In genomic region chr12:10211101-10211974, GRCh38 we compare ENCODE assay signal across 9 cellular contexts. TPM values are rescaled to one million over a fixed set of nuclear protein-coding genes. Genes with fewer than 3 reads are reported as not detected.
DNase-seq lines count a peak whose midpoint lies in the region; ATAC-seq and TF ChIP-seq lines count a peak whose summit lies in the region.
"Had no signal": no experiment of that assay in that cellular context is flagged by ENCODE, and none has a peak within 500 bp of the region (broad histone marks: within the 10 kb centered on the region; RNA-seq: fewer than 3 reads in every experiment).

No MANE protein-coding gene starts in this region.

- no peaks in the 10 kb centered on the region for H3K27me3 ChIP-seq in ACC112 (ENCODE audit: insufficient read depth, low read length)
- no peaks in the 10 kb centered on the region for H3K27me3 ChIP-seq in Karpas-422 (ENCODE audit: low read length)
- H3K27me3 ChIP-seq in colonic mucosa = no peaks in the 10 kb centered on the region
- H3K27me3 ChIP-seq in neural progenitor cell = no peaks in the 10 kb centered on the region

- peaks cover 30% of the 10 kb centered on the region for H3F3A ChIP-seq in neural progenitor cell (ENCODE audit: low read depth)

- no peaks in the 10 kb centered on the region for H3K36me3 ChIP-seq in ACC112 (ENCODE audit: insufficient read depth, low read length)
- no peaks in the 10 kb centered on the region for H3K36me3 ChIP-seq in Karpas-422 (ENCODE audit: insufficient read depth, low read length)
- H3K36me3 ChIP-seq in colonic mucosa = no peaks in the 10 kb centered on the region
- H3K36me3 ChIP-seq in neural progenitor cell = no peaks in the 10 kb centered on the region

- no peaks in the 10 kb centered on the region for H4K20me1 ChIP-seq in Karpas-422 (ENCODE audit: insufficient read depth, low read depth, low read length)
- H4K20me1 ChIP-seq in neural progenitor cell (ENCODE audit: low read depth) = peaks cover 18% of the 10 kb centered on the region

- no peak overlapping the region for H3K9ac ChIP-seq in Karpas-422 (ENCODE audit: low read length)
- no peak overlapping the region for H3K9ac ChIP-seq in colonic mucosa (ENCODE audit: low read depth in 2 of 2, low read length in 2 of 2)
- H3K9ac ChIP-seq in neural progenitor cell = no peak overlapping the region

- H3K27ac ChIP-seq in ACC112 (ENCODE audit: low read depth, low read length) (peak overlapping the region; percentile 99), Karpas-422 (ENCODE audit: low read length) (no peak overlapping the region), colonic mucosa (peak overlapping the region; percentile 93), neural progenitor cell (no peak overlapping the region)

- H2AFZ ChIP-seq in ACC112 (ENCODE audit: low read length, unreplicated experiment) (no peak overlapping the region), Karpas-422 (ENCODE audit: low read length) (no peak overlapping the region), neural progenitor cell (replicated peaks) (no peak overlapping the region)

- no peak for ATAC-seq in GM21515 (IDR thresholded peaks at IDR 0.05; ENCODE audit: unreplicated experiment)

- no peaks in the 10 kb centered on the region for H3K9me3 ChIP-seq in Karpas-422 (ENCODE audit: low read length)
- no peaks in the 10 kb centered on the region for H3K9me3 ChIP-seq in colonic mucosa
- H3K9me3 ChIP-seq in neural progenitor cell (ENCODE audit: low read depth) = no peaks in the 10 kb centered on the region

- H3K79me2 ChIP-seq in ACC112 (ENCODE audit: control insufficient read depth, insufficient read depth, low read length, unreplicated experiment) (peaks cover 19% of the 10 kb centered on the region), Karpas-422 (ENCODE audit: low read length) (no peaks in the 10 kb centered on the region), neural progenitor cell (ENCODE audit: low read depth) (peaks cover 28% of the 10 kb centered on the region)

- peaks cover 9% of the 10 kb centered on the region for H3K27me3 Mint-ChIP-seq in neural progenitor cell (ENCODE audit: insufficient read depth, low read depth)

- peak overlapping the region; percentile 75 for H3K4me2 ChIP-seq in Karpas-422 (ENCODE audit: low read depth, low read length, poor library complexity, severe bottlenecking)
- no peak overlapping the region for H3K4me2 ChIP-seq in neural progenitor cell

- peak overlapping the region; percentile 95 for H3K4me3 Mint-ChIP-seq in neural progenitor cell

- no peaks in the 10 kb centered on the region for H3K9me2 ChIP-seq in Karpas-422 (replicated peaks; ENCODE audit: insufficient read depth, low read length)

- TF ChIP-seq CTCF in colonic mucosa (IDR thresholded peaks at IDR 0.05) (no peak), neural progenitor cell (IDR thresholded peaks at IDR 0.05) (no peak)

- no peak overlapping the region for H3K4me3 ChIP-seq in ACC112 (ENCODE audit: low read depth, low read length)
- H3K4me3 ChIP-seq in Karpas-422 (ENCODE audit: low read length) = no peak overlapping the region
- peak overlapping the region; percentile 64 for H3K4me3 ChIP-seq in colonic mucosa
- no peak overlapping the region for H3K4me3 ChIP-seq in neural progenitor cell

- no peaks in the 10 kb centered on the region for H3K9me3 Mint-ChIP-seq in neural progenitor cell
- H3K9me3 Mint-ChIP-seq: activated T-helper 2 cell treated with anti-CD3 and anti-CD28 coated beads, Interferon-gamma antibody, Interleukin-2, Interleukin-4, amounts not matched to agents 10 μg/mL and 5 μg/mL and 100 μg/mL, durations not matched to agents 14 hours and 24 hours and 36 hours had no signal

- intact Hi-C loops in colonic mucosa (cut with DNase I) = no loop called here

- DNase-seq in Karpas-422 (no peak), colonic mucosa (no peak), neural progenitor cell (ENCODE audit: low spot score) (no peak), NCI-H524 (lab: John Stamatoyannopoulos, UW) (no peak), mesenteric fat pad (ENCODE audit: low spot score) (no peak), NCI-H524 treated with DMSO at 0.1 percent for 48 hours (lab: John Stamatoyannopoulos, UW) (no peak)

- H3K4me1 Mint-ChIP-seq in neural progenitor cell = peaks cover 16% of the 10 kb centered on the region

- no peak overlapping the region for H3K27ac Mint-ChIP-seq in neural progenitor cell

- no peaks in the 10 kb centered on the region for H3K36me3 Mint-ChIP-seq in neural progenitor cell

- peaks cover 7% of the 10 kb centered on the region for H3K4me1 ChIP-seq in ACC112 (ENCODE audit: control insufficient read depth, insufficient read depth, low read length, unreplicated experiment)
- H3K4me1 ChIP-seq in Karpas-422 (ENCODE audit: low read length) = peaks cover 15% of the 10 kb centered on the region
- H3K4me1 ChIP-seq in colonic mucosa = peaks cover 8% of the 10 kb centered on the region
- peaks cover 7% of the 10 kb centered on the region for H3K4me1 ChIP-seq in neural progenitor cell

RNA-seq across cellular contexts. Expression of gene GABARAPL1, which starts 1.3 kb away (rescaled TPM):
- total RNA-seq in Karpas-422 (2014; rRNA removed; shearing (Covaris generic); ENCODE audit: low replicate concordance) = 0.56 and 0.90 TPM in 2 replicates
- 10 to 100 TPM; 12.8 to 42.8 TPM for total RNA-seq in colonic mucosa
- total RNA-seq in neural progenitor cell (ENCODE audit: low replicate concordance) = 38.9 and 39.3 TPM in 2 replicates
- total RNA-seq in mesenteric fat pad = 215 TPM

RNA-seq across cellular contexts. Expression of gene TMEM52B, which starts 32.5 kb away (rescaled TPM):
- not detected in 2 replicates for total RNA-seq in Karpas-422 (2014; rRNA removed; shearing (Covaris generic); ENCODE audit: low replicate concordance)
- total RNA-seq in colonic mucosa (not detected), neural progenitor cell (ENCODE audit: low replicate concordance) (not detected in 2 replicates), mesenteric fat pad (not detected)
- total RNA-seq: activated T-helper 2 cell treated with anti-CD3 and anti-CD28 coated beads, Interferon-gamma antibody, Interleukin-2, Interleukin-4, amounts not matched to agents 10 μg/mL and 5 μg/mL and 100 μg/mL, durations not matched to agents 14 hours and 24 hours and 36 hours had no signal

RNA-seq across cellular contexts. Expression of gene OLR1, which starts 39.4 kb away (rescaled TPM):
- total RNA-seq in Karpas-422 (2014; rRNA removed; shearing (Covaris generic); ENCODE audit: low replicate concordance) = not detected in 2 replicates
- total RNA-seq in colonic mucosa (under 1 TPM; 0.20 to 0.77 TPM), neural progenitor cell (ENCODE audit: low replicate concordance) (not detected in 2 replicates), mesenteric fat pad (6.2 TPM)
- total RNA-seq: activated T-helper 2 cell treated with anti-CD3 and anti-CD28 coated beads, Interferon-gamma antibody, Interleukin-2, Interleukin-4, amounts not matched to agents 10 μg/mL and 5 μg/mL and 100 μg/mL, durations not matched to agents 14 hours and 24 hours and 36 hours had no signal

Comparison
In these comparisons a context has a peak if more than half of its experiments do, and no peak if none do; other contexts are left out.
1. H3K27ac ChIP-seq: peak in ACC112 (single experiment) and colonic mucosa (single experiment); none in Karpas-422 (single experiment) and neural progenitor cell (single experiment).